Comparison of ENCODE assay signal across 13 cellular contexts in the genomic region with DNA sequence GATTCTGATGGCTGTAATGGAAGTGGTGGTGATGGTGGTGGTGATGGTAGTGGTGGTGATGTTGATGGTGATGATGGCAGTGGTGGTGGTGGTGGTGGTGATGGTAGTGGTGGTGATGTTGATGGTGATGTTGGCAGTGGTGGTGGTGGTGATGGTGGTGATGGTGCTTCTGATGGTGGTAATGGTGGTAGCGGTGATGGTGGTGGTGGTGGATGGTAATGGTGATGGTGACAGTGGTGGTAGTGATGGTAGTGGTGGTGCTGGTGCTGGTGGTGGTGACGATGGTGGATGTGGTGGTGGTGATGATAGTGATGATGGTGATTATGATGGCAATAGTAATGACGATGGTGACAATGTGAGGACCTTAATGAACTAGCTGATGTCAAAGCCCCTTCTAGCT.
"Had no signal": no experiment of that assay in that cellular context is flagged by ENCODE, and none has a peak within 500 bp of the region (broad histone marks: within the 10 kb centered on the region; RNA-seq: fewer than 3 reads in every experiment).

No MANE protein-coding gene starts in this region.

- H3K9me3 ChIP-seq: ascending aorta, stomach, thoracic aorta, vagina had no signal

- ATAC-seq: activated naive CD8-positive, alpha-beta T cell treated with anti-CD3 and anti-CD28 coated beads, Interleukin-2, amount 50 U/mL, for 24 hours had no signal

- H3K4me3 Mint-ChIP-seq: activated naive CD8-positive, alpha-beta T cell treated with anti-CD3 and anti-CD28 coated beads, Interleukin-2, amount 50 U/mL, for 24 hours; nephron progenitor cell had no signal

- DNase-seq: activated CD4-positive, alpha-beta T cell treated with anti-CD3 and anti-CD28 coated beads for 48 hours; activated CD8-positive, alpha-beta memory T cell treated with anti-CD3 and anti-CD28 coated beads for 24 hours; activated gamma-delta T cell treated with Interleukin-2 at 50 U/mL for 16 hours; activated naive CD8-positive, alpha-beta T cell treated with anti-CD3 and anti-CD28 coated beads, Interleukin-2, amount 50 U/mL, for 24 hours; esophagus squamous epithelium; foreskin fibroblast; nephron progenitor cell; stimulated activated CD4-positive, alpha-beta T cell treated with anti-CD3 and anti-CD28 coated beads, Interleukin-15, amount 100 ng/mL, for 24 hours; stomach; T1000 had no signal

- H3K27ac Mint-ChIP-seq: activated naive CD8-positive, alpha-beta T cell treated with anti-CD3 and anti-CD28 coated beads, Interleukin-2, amount 50 U/mL, for 24 hours; nephron progenitor cell had no signal

- H3K36me3 ChIP-seq: ascending aorta, esophagus squamous epithelium, thoracic aorta, vagina had no signal

- H3K4me3 ChIP-seq: ascending aorta, esophagus squamous epithelium, stomach, thoracic aorta, vagina had no signal

- H3K27me3 ChIP-seq: ascending aorta, vagina had no signal

- H3K27me3 Mint-ChIP-seq: activated naive CD8-positive, alpha-beta T cell treated with anti-CD3 and anti-CD28 coated beads, Interleukin-2, amount 50 U/mL, for 24 hours had no signal

- H3K27ac ChIP-seq: ascending aorta, esophagus squamous epithelium, stomach, thoracic aorta, vagina had no signal

- H3K4me1 ChIP-seq: ascending aorta, esophagus squamous epithelium, stomach, vagina had no signal

- H3K4me1 Mint-ChIP-seq: activated naive CD8-positive, alpha-beta T cell treated with anti-CD3 and anti-CD28 coated beads, Interleukin-2, amount 50 U/mL, for 24 hours had no signal
